Comparison of ENCODE assay signal across 8 cellular contexts in the genomic region with DNA sequence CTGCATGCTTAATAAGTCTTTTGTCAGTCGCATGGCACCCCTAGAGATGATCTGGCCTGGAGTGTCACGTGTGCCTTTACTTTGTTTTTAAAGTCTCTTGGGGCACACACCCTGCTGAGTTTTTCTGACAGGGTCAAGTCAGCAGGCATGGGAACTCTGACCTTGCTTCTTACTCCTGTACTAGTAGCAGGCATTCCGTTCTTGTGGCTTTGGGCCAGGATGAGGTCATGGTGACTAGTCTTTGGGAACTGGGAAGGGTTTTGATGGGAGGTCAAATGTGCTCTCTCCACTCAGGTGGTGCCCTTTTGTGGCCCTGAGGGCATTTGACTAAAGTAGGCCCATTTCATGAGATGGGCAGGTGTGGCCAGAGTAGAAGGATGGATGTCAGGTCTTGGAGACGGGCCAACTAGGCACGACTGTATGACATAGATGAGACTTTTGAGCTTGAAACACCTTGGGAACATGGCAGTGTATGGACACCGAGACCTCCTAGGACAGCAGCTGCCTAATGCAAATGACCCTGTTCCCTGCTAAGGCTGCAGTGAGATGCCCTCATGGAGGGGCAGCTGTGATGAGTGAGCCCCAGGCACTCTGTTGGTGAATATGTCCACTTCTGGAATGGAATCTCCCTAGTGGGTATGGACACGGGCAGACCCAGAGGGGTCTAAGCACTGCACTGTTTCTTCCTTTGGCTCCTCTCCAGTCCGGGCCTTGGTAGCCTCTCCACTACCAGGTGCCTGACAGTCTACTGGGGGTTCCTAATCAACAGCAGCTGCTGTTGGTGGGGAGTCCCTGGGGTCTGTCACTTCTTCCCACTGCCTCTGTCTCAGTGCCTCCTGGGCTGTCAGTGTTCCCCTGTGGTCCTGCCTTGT. TPM values are rescaled to one million over a fixed set of nuclear protein-coding genes. Genes with fewer than 3 reads are reported as not detected.
DNase-seq lines count a peak whose midpoint lies in the region; ATAC-seq, FAIRE-seq and TF ChIP-seq lines count a peak whose summit lies in the region.

No MANE protein-coding gene starts in this region.

- H3K4me1 ChIP-seq in neural progenitor cell, result no peaks in the 10 kb centered on the region

- peaks cover 46% of the 10 kb centered on the region for H3K36me3 Mint-ChIP-seq in neural progenitor cell

- no peaks in the 10 kb centered on the region for H3K27me3 Mint-ChIP-seq in neural progenitor cell (ENCODE audit: insufficient read depth, low read depth)

- TF ChIP-seq CTCF in epithelial cell of esophagus (IDR thresholded peaks at IDR 0.05; ENCODE audit: insufficient read depth, low read depth, low read length, missing control alignments), result peak; percentile 17
- TF ChIP-seq CTCF in neural progenitor cell (IDR thresholded peaks at IDR 0.05), result peak; percentile 34

- no peak overlapping the region for H3K9ac ChIP-seq in neural progenitor cell

- peaks cover 12% of the 10 kb centered on the region for H4K20me1 ChIP-seq in neural progenitor cell (ENCODE audit: low read depth)

- no peak overlapping the region for H3K27ac ChIP-seq in neural progenitor cell

- H3K4me3 ChIP-seq in epithelial cell of esophagus (ENCODE audit: low read length), result no peak overlapping the region
- no peak overlapping the region for H3K4me3 ChIP-seq in neural progenitor cell

- no peak for ATAC-seq in HG03139 (IDR thresholded peaks at IDR 0.05; ENCODE audit: unreplicated experiment)
- no peak for ATAC-seq in HG03108 (IDR thresholded peaks at IDR 0.05; ENCODE audit: unreplicated experiment)

- no peaks in the 10 kb centered on the region for H3K27me3 ChIP-seq in neural progenitor cell

- FAIRE-seq in GM12892 (lab: Jason Lieb, UNC), result no peak

- peaks cover 7% of the 10 kb centered on the region for H3K36me3 ChIP-seq in neural progenitor cell

- H3K27ac Mint-ChIP-seq in neural progenitor cell, result peak overlapping the region; percentile 83

- DNase-seq in ELF-1 (ENCODE audit: low read depth, low spot score), result peak; percentile 63
- DNase-seq in NCI-H2196 (lab: John Stamatoyannopoulos, UW; ENCODE audit: unreplicated experiment), result peak; percentile 81
- peak; percentile 77 for DNase-seq in epithelial cell of esophagus (ENCODE audit: low read depth)
- peak; percentile 16 for DNase-seq in neural progenitor cell (ENCODE audit: low spot score)
- DNase-seq in GM12892 (ENCODE audit: insufficient read length), result no peak
- DNase-seq in COR-L47 (lab: John Stamatoyannopoulos, UW), result no peak

- no peaks in the 10 kb centered on the region for H3K9me3 Mint-ChIP-seq in neural progenitor cell

- H3K79me2 ChIP-seq in neural progenitor cell (ENCODE audit: low read depth), result no peaks in the 10 kb centered on the region

- peaks cover 16% of the 10 kb centered on the region for H3K4me1 Mint-ChIP-seq in neural progenitor cell

- no peak overlapping the region for H3K4me2 ChIP-seq in neural progenitor cell

- H3F3A ChIP-seq in neural progenitor cell (ENCODE audit: low read depth), result peaks cover 7% of the 10 kb centered on the region

- H3K9me3 ChIP-seq in neural progenitor cell (ENCODE audit: low read depth), result no peaks in the 10 kb centered on the region

- H2AFZ ChIP-seq in neural progenitor cell (replicated peaks), result no peak overlapping the region

- no peak for TF ChIP-seq POLR2A in GM12892 (IDR thresholded peaks at IDR 0.05; ENCODE audit: low read depth, low read length)

- peak overlapping the region; percentile 16 for H3K4me3 Mint-ChIP-seq in neural progenitor cell

RNA-seq across cellular contexts. Expression of gene SRPRB, which starts 16.4 kb away (rescaled TPM):
- total RNA-seq in neural progenitor cell (ENCODE audit: low replicate concordance), result 22.9 and 30.2 TPM in 2 replicates
- 24.4 TPM for polyA plus RNA-seq in GM12892 (2012; ENCODE audit: missing spikeins)

Comparison
In these comparisons a context has a peak if more than half of its experiments do, and no peak if none do; other contexts are left out.
1. DNase-seq: peak in ELF-1 (single experiment), NCI-H2196 (single experiment), epithelial cell of esophagus (single experiment) and neural progenitor cell (single experiment); none in GM12892 (single experiment) and COR-L47 (single experiment).